ENCODE assay signal across 1 cellular context in genomic region chr18:23587220-23587642, GRCh38.
TF ChIP-seq lines count a peak whose summit lies in the region.

No MANE protein-coding gene starts in this region.

TF ChIP-seq in GM12878, 131 proteins besides CTCF, POLR2A, EP300 and RAD21 (continued from another document):
- TF ChIP-seq ZBTB40 (IDR thresholded peaks at IDR 0.05; ENCODE audit: borderline replicate concordance) (no peak), STAT1 (conservative IDR thresholded peaks at IDR 0.05) (no peak), MYB (IDR thresholded peaks at IDR 0.05; ENCODE audit: borderline replicate concordance, low read depth, low read length) (no peak), GATAD2B (conservative IDR thresholded peaks at IDR 0.05; ENCODE audit: low read depth) (no peak), SIX5 (IDR thresholded peaks at IDR 0.05; ENCODE audit: low read depth, low read length, severe bottlenecking) (no peak), ZNF24 (IDR thresholded peaks at IDR 0.05) (no peak), HSF1 (IDR thresholded peaks at IDR 0.05; ENCODE audit: low read depth, low read length) (no peak), IRF3 (IDR thresholded peaks at IDR 0.05) (no peak), RUNX3 (IDR thresholded peaks at IDR 0.05; ENCODE audit: low read length) (no peak)
